In genomic region chr16:19210175-19210924, GRCh38 we compare ENCODE assay signal across 10 cellular contexts. TPM values are rescaled to one million over a fixed set of nuclear protein-coding genes. Genes with fewer than 3 reads are reported as not detected.
DNase-seq lines count a peak whose midpoint lies in the region; ATAC-seq and TF ChIP-seq lines count a peak whose summit lies in the region.
"Had no signal": no experiment of that assay in that cellular context is flagged by ENCODE, and none has a peak within 500 bp of the region (broad histone marks: within the 10 kb centered on the region; RNA-seq: fewer than 3 reads in every experiment).

No MANE protein-coding gene starts in this region.

- H3K36me3 Mint-ChIP-seq in progenitor cell of endocrine pancreas (ENCODE audit: insufficient read depth) = peaks cover 4% of the 10 kb centered on the region

- peaks cover 9% of the 10 kb centered on the region for H3K4me1 Mint-ChIP-seq in progenitor cell of endocrine pancreas (ENCODE audit: low read depth)

- peak overlapping the region; percentile 25 for H3K27ac Mint-ChIP-seq in progenitor cell of endocrine pancreas
- H3K27ac Mint-ChIP-seq: activated T-helper 17 cell treated with anti-CD3 and anti-CD28 coated beads, Interleukin-2, amount 50 U/mL, for 72 hours had no signal

- H3K27me3 Mint-ChIP-seq in progenitor cell of endocrine pancreas = no peaks in the 10 kb centered on the region

- H3K4me3 Mint-ChIP-seq in progenitor cell of endocrine pancreas (ENCODE audit: low read depth) = peak overlapping the region; percentile 3
- H3K4me3 Mint-ChIP-seq: activated T-helper 17 cell treated with anti-CD3 and anti-CD28 coated beads, Interleukin-2, amount 50 U/mL, for 72 hours had no signal

- ATAC-seq in GM19043 (IDR thresholded peaks at IDR 0.05; ENCODE audit: low read depth, unreplicated experiment) (peak; percentile 69), HG02943 (IDR thresholded peaks at IDR 0.05; ENCODE audit: low read depth, unreplicated experiment) (peak; percentile 53)
- ATAC-seq: activated T-helper 17 cell treated with anti-CD3 and anti-CD28 coated beads, Interleukin-2, amount 50 U/mL, for 72 hours had no signal

- DNase-seq in NOMO-1 treated with DMSO at 0.1 percent for 48 hours (lab: John Stamatoyannopoulos, UW; ENCODE audit: unreplicated experiment) (peak; percentile 93), progenitor cell of endocrine pancreas (ENCODE audit: low spot score, unreplicated experiment) (no peak), mucosa of gallbladder (ENCODE audit: low spot score) (no peak), DMS79 treated with DMSO at 0.1 percent for 48 hours (lab: John Stamatoyannopoulos, UW) (no peak), islet precursor cell (no peak), NCI-H1694 treated with DMSO at 0.1 percent for 48 hours (lab: John Stamatoyannopoulos, UW) (no peak)
- DNase-seq: KG1 had no signal

- peaks cover 3% of the 10 kb centered on the region for H3K9me3 Mint-ChIP-seq in progenitor cell of endocrine pancreas (ENCODE audit: low read depth)

- TF ChIP-seq CTCF in progenitor cell of endocrine pancreas (IDR thresholded peaks at IDR 0.05; ENCODE audit: unreplicated experiment) = no peak

RNA-seq across cellular contexts. Expression of gene SYT17, which starts 42.3 kb away (rescaled TPM):
- 6.6 and 10.7 TPM in 2 replicates for total RNA-seq in progenitor cell of endocrine pancreas
- total RNA-seq in mucosa of gallbladder = 4.0 TPM
- total RNA-seq: activated T-helper 17 cell treated with anti-CD3 and anti-CD28 coated beads, Interleukin-2, amount 50 U/mL, for 72 hours had no signal
